In genomic region chrX:103608305-103608963, GRCh38 we compare ENCODE assay signal across 7 cellular contexts. TPM values are rescaled to one million over a fixed set of nuclear protein-coding genes. Genes with fewer than 3 reads are reported as not detected.
A peak's percentile ranks its signal among the peaks of the same experiment; 100 is the strongest.
DNase-seq lines count a peak whose midpoint lies in the region; ATAC-seq lines count a peak whose summit lies in the region.

No MANE protein-coding gene starts in this region.

- H3K9me3 ChIP-seq in skeletal muscle satellite cell (replicated peaks; ENCODE audit: low read length): no peaks in the 10 kb centered on the region

- peak; percentile 28 for ATAC-seq in GM18511 (IDR thresholded peaks at IDR 0.05; ENCODE audit: unreplicated experiment)
- peak; percentile 28 for ATAC-seq in HG02852 (IDR thresholded peaks at IDR 0.05; ENCODE audit: unreplicated experiment)
- ATAC-seq in left ventricle myocardium superior: peak; percentile 63

- DNase-seq in activated T-helper 1 cell treated with anti-CD3 and anti-CD28 coated beads, Interleukin-12 subunit alpha, Interleukin-12 subunit beta, Interleukin-2, Interleukin-4 antibody, amounts not matched to agents 30 ng/mL and 10 ng/mL and 1 ng/mL, durations not matched to agents 14 hours and 24 hours and 36 hours (ENCODE audit: low spot score): no peak
- DNase-seq in left ventricle myocardium superior (peak; percentile 37), HK-2 (ENCODE audit: unreplicated experiment) (no peak)
- DNase-seq in activated effector memory CD4-positive, alpha-beta T cell treated with anti-CD3 and anti-CD28 coated beads, Interleukin-2, amount 50 U/mL, for 16 hours: no peak

- peak overlapping the region; percentile 90 for H3K4me2 ChIP-seq in skeletal muscle satellite cell (ENCODE audit: low read length)

- no peaks in the 10 kb centered on the region for H3K27me3 ChIP-seq in skeletal muscle satellite cell (ENCODE audit: control insufficient read depth, insufficient read depth, low read length)

- no peaks in the 10 kb centered on the region for H3K9me3 Mint-ChIP-seq in activated T-helper 1 cell treated with anti-CD3 and anti-CD28 coated beads, Interleukin-12 subunit alpha, Interleukin-12 subunit beta, Interleukin-2, Interleukin-4 antibody, amounts not matched to agents 30 ng/mL and 10 ng/mL and 1 ng/mL, durations not matched to agents 14 hours and 24 hours and 36 hours

- H3K9ac ChIP-seq in skeletal muscle satellite cell (ENCODE audit: low read depth, low read length): peak overlapping the region; percentile 95

- H3K4me3 ChIP-seq in skeletal muscle satellite cell (ENCODE audit: low read length): peak overlapping the region; percentile 81

- intact Hi-C loops in activated T-helper 1 cell treated with anti-CD3 and anti-CD28 coated beads, Interleukin-12 subunit alpha, Interleukin-12 subunit beta, Interleukin-2, Interleukin-4 antibody, amounts not matched to agents 30 ng/mL and 10 ng/mL and 1 ng/mL, durations not matched to agents 14 hours and 24 hours and 36 hours (cut with micrococcal nuclease): no loop called here
- intact Hi-C loops in left ventricle myocardium superior (cut with micrococcal nuclease): no loop called here

- no peaks in the 10 kb centered on the region for H3K4me1 Mint-ChIP-seq in activated T-helper 1 cell treated with anti-CD3 and anti-CD28 coated beads, Interleukin-12 subunit alpha, Interleukin-12 subunit beta, Interleukin-2, Interleukin-4 antibody, amounts not matched to agents 30 ng/mL and 10 ng/mL and 1 ng/mL, durations not matched to agents 14 hours and 24 hours and 36 hours (ENCODE audit: low read depth)

- peaks cover 5% of the 10 kb centered on the region for H3K36me3 ChIP-seq in skeletal muscle satellite cell (ENCODE audit: insufficient read depth, low read length)

- no peaks in the 10 kb centered on the region for H3K4me1 ChIP-seq in skeletal muscle satellite cell (ENCODE audit: control insufficient read depth, insufficient read depth, low read length)

- H3K36me3 Mint-ChIP-seq in activated T-helper 1 cell treated with anti-CD3 and anti-CD28 coated beads, Interleukin-12 subunit alpha, Interleukin-12 subunit beta, Interleukin-2, Interleukin-4 antibody, amounts not matched to agents 30 ng/mL and 10 ng/mL and 1 ng/mL, durations not matched to agents 14 hours and 24 hours and 36 hours (ENCODE audit: low read depth): no peaks in the 10 kb centered on the region

- H3K27ac Mint-ChIP-seq in activated T-helper 1 cell treated with anti-CD3 and anti-CD28 coated beads, Interleukin-12 subunit alpha, Interleukin-12 subunit beta, Interleukin-2, Interleukin-4 antibody, amounts not matched to agents 30 ng/mL and 10 ng/mL and 1 ng/mL, durations not matched to agents 14 hours and 24 hours and 36 hours: no peak overlapping the region

- peaks cover 16% of the 10 kb centered on the region for H3K27me3 Mint-ChIP-seq in activated T-helper 1 cell treated with anti-CD3 and anti-CD28 coated beads, Interleukin-12 subunit alpha, Interleukin-12 subunit beta, Interleukin-2, Interleukin-4 antibody, amounts not matched to agents 30 ng/mL and 10 ng/mL and 1 ng/mL, durations not matched to agents 14 hours and 24 hours and 36 hours (ENCODE audit: insufficient read depth)

- H3K4me3 Mint-ChIP-seq in activated T-helper 1 cell treated with anti-CD3 and anti-CD28 coated beads, Interleukin-12 subunit alpha, Interleukin-12 subunit beta, Interleukin-2, Interleukin-4 antibody, amounts not matched to agents 30 ng/mL and 10 ng/mL and 1 ng/mL, durations not matched to agents 14 hours and 24 hours and 36 hours: peak overlapping the region; percentile 7

RNA-seq across cellular contexts. Expression of gene TCEAL3, which starts 0.7 kb away (rescaled TPM):
- 0.23 and 0.32 TPM in 2 replicates for total RNA-seq in activated T-helper 1 cell treated with anti-CD3 and anti-CD28 coated beads, Interleukin-12 subunit alpha, Interleukin-12 subunit beta, Interleukin-2, Interleukin-4 antibody, amounts not matched to agents 30 ng/mL and 10 ng/mL and 1 ng/mL, durations not matched to agents 14 hours and 24 hours and 36 hours
- 24.5 TPM for total RNA-seq in left ventricle myocardium superior
- 5.2 and 9.4 TPM in 2 replicates for total RNA-seq in skeletal muscle satellite cell (2012; rRNA removed)

RNA-seq across cellular contexts. Expression of gene TCEAL1, which starts 20.3 kb away (rescaled TPM):
- total RNA-seq in activated T-helper 1 cell treated with anti-CD3 and anti-CD28 coated beads, Interleukin-12 subunit alpha, Interleukin-12 subunit beta, Interleukin-2, Interleukin-4 antibody, amounts not matched to agents 30 ng/mL and 10 ng/mL and 1 ng/mL, durations not matched to agents 14 hours and 24 hours and 36 hours: 2.6 and 3.5 TPM in 2 replicates
- total RNA-seq in left ventricle myocardium superior: 20.0 TPM
- 19.9 and 22.6 TPM in 2 replicates for total RNA-seq in skeletal muscle satellite cell (2012; rRNA removed)

RNA-seq across cellular contexts. Expression of gene TCEAL4, which starts 23.1 kb away (rescaled TPM):
- total RNA-seq in activated T-helper 1 cell treated with anti-CD3 and anti-CD28 coated beads, Interleukin-12 subunit alpha, Interleukin-12 subunit beta, Interleukin-2, Interleukin-4 antibody, amounts not matched to agents 30 ng/mL and 10 ng/mL and 1 ng/mL, durations not matched to agents 14 hours and 24 hours and 36 hours: 3.2 and 4.1 TPM in 2 replicates
- 66.1 TPM for total RNA-seq in left ventricle myocardium superior
- total RNA-seq in skeletal muscle satellite cell (2012; rRNA removed): 24.7 and 33.2 TPM in 2 replicates

Comparison
In these comparisons a context has a peak if more than half of its experiments do, and no peak if none do; other contexts are left out.
1. RNA of gene TCEAL3, which starts 0.7 kb away (total RNA-seq): 24.5 TPM in left ventricle myocardium superior (single experiment); 0.23 to 0.32 TPM in activated T-helper 1 cell treated with anti-CD3 and anti-CD28 coated beads, Interleukin-12 subunit alpha, Interleukin-12 subunit beta, Interleukin-2, Interleukin-4 antibody, amounts not matched to agents 30 ng/mL and 10 ng/mL and 1 ng/mL, durations not matched to agents 14 hours and 24 hours and 36 hours; every median in the first group is over 10 times any median in the second.
2. RNA of gene TCEAL4, which starts 23.1 kb away (total RNA-seq): 66.1 TPM in left ventricle myocardium superior (single experiment); 3.2 to 4.1 TPM in activated T-helper 1 cell treated with anti-CD3 and anti-CD28 coated beads, Interleukin-12 subunit alpha, Interleukin-12 subunit beta, Interleukin-2, Interleukin-4 antibody, amounts not matched to agents 30 ng/mL and 10 ng/mL and 1 ng/mL, durations not matched to agents 14 hours and 24 hours and 36 hours; every median in the first group is over 10 times any median in the second.
3. Peak in every context shown above with its lines, with median percentiles within 50 percentile points of each other: ATAC-seq.